In genomic region chr16:53865492-53865863, GRCh38 we compare ENCODE assay signal across 8 cellular contexts.
DNase-seq lines count a peak whose midpoint lies in the region; ATAC-seq, FAIRE-seq and TF ChIP-seq lines count a peak whose summit lies in the region.

No MANE protein-coding gene starts in this region.

- no peaks in the 10 kb centered on the region for H3K4me1 ChIP-seq in Peyer's patch

- peaks cover 12% of the 10 kb centered on the region for H3K9me3 Mint-ChIP-seq in stimulated activated memory B cell treated with anti-CD40 and anti-IgM and Interleukin-4, amounts not matched to agents 10 μg/mL and 1 μg/mL and 100 μg/mL, for 72 hours

- no peak for TF ChIP-seq CTCF in Peyer's patch (IDR thresholded peaks at IDR 0.05)

- H3K27me3 ChIP-seq in Peyer's patch = no peaks in the 10 kb centered on the region

- H3K4me1 Mint-ChIP-seq in stimulated activated memory B cell treated with anti-CD40 and anti-IgM and Interleukin-4, amounts not matched to agents 10 μg/mL and 1 μg/mL and 100 μg/mL, for 72 hours = peaks cover 15% of the 10 kb centered on the region

- FAIRE-seq in RCC 7860 (lab: Jason Lieb, UNC) = no peak

- TF ChIP-seq POLR2A in Peyer's patch (IDR thresholded peaks at IDR 0.05) = no peak
- TF ChIP-seq POLR2A in erythroblast (IDR thresholded peaks at IDR 0.05; ENCODE audit: low read length) = no peak

- no peak overlapping the region for H3K4me3 ChIP-seq in Peyer's patch

- peaks cover 45% of the 10 kb centered on the region for H3K36me3 Mint-ChIP-seq in stimulated activated memory B cell treated with anti-CD40 and anti-IgM and Interleukin-4, amounts not matched to agents 10 μg/mL and 1 μg/mL and 100 μg/mL, for 72 hours

- POLR2A ChIA-PET in HEK293T (lab: Yijun Ruan, JAX) = no interaction called here

- peak; percentile 72 for ATAC-seq in GM21529 (IDR thresholded peaks at IDR 0.05; ENCODE audit: unreplicated experiment)
- peak; percentile 87 for ATAC-seq in stimulated activated memory B cell treated with anti-CD40 and anti-IgM and Interleukin-4, amounts not matched to agents 10 μg/mL and 1 μg/mL and 100 μg/mL, for 72 hours

- H3K9me3 ChIP-seq in Peyer's patch = peaks cover 0 to 1% (median 0%) of the 10 kb centered on the region in 4 donors

- peak overlapping the region; percentile 69 for H3K27ac Mint-ChIP-seq in stimulated activated memory B cell treated with anti-CD40 and anti-IgM and Interleukin-4, amounts not matched to agents 10 μg/mL and 1 μg/mL and 100 μg/mL, for 72 hours

- H3K36me3 ChIP-seq in Peyer's patch = no peaks in the 10 kb centered on the region

- H3K27me3 Mint-ChIP-seq in stimulated activated memory B cell treated with anti-CD40 and anti-IgM and Interleukin-4, amounts not matched to agents 10 μg/mL and 1 μg/mL and 100 μg/mL, for 72 hours = no peaks in the 10 kb centered on the region

- H3K4me3 Mint-ChIP-seq in stimulated activated memory B cell treated with anti-CD40 and anti-IgM and Interleukin-4, amounts not matched to agents 10 μg/mL and 1 μg/mL and 100 μg/mL, for 72 hours = no peak overlapping the region

- DNase-seq in AG20443 (ENCODE audit: low spot score) = peak; percentile 36
- DNase-seq in RCC 7860 (ENCODE audit: low spot score) = peak; percentile 24
- peak; percentile 13 for DNase-seq in germinal center (ENCODE audit: low spot score)
- no peak for DNase-seq in HEK293T (ENCODE audit: extremely low spot score)
- DNase-seq in Peyer's patch = no peak
- DNase-seq in erythroblast (lab: John Stamatoyannopoulos, UW) = no peak

- CTCF ChIA-PET in HEK293T (lab: Yijun Ruan, JAX) = no interaction called here

- H3K27ac ChIP-seq in Peyer's patch = no peak overlapping the region

TF ChIP-seq in HEK293T, 16 proteins besides CTCF, POLR2A, EP300 and RAD21:
- TF ChIP-seq SUZ12 (IDR thresholded peaks at IDR 0.05) (no peak), ZNF384 (IDR thresholded peaks at IDR 0.05) (no peak), FOXM1 (IDR thresholded peaks at IDR 0.05; ENCODE audit: borderline replicate concordance) (no peak), PKNOX1 (IDR thresholded peaks at IDR 0.05) (no peak)
TF ChIP-seq in HEK293T: peak in this region for 0.

Comparison
In these comparisons a context has a peak if more than half of its experiments do, and no peak if none do; other contexts are left out.
1. DNase-seq: peak in AG20443 (single experiment), RCC 7860 (single experiment) and germinal center (single experiment); none in HEK293T (single experiment), Peyer's patch (0 of 3) and erythroblast (0 of 2).